Comparison of ENCODE assay signal across 15 cellular contexts in the genomic region with DNA sequence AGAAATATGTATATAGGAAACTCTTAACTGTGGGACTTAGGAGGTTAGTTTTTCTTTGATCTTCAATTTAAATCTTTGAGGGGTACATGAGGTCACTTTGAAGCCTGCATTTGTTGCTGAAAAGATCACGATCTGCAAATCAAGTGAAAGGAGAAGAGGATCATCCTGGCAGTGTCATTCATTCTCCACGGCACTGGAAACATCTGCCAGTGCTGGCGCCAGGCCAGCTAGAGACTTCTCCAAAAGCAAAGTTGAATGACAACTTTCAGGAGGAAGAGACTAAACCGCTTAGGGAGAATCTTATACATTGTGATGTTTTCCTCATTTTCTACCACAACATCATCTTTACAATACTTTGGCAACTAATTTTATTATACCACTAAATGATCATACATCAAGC. TPM values are rescaled to one million over a fixed set of nuclear protein-coding genes. Genes with fewer than 3 reads are reported as not detected.
DNase-seq lines count a peak whose midpoint lies in the region; ATAC-seq, FAIRE-seq and TF ChIP-seq lines count a peak whose summit lies in the region.
"Had no signal": no experiment of that assay in that cellular context is flagged by ENCODE, and none has a peak within 500 bp of the region (broad histone marks: within the 10 kb centered on the region; RNA-seq: fewer than 3 reads in every experiment).

No MANE protein-coding gene starts in this region.

- H3K27ac Mint-ChIP-seq in activated naive CD8-positive, alpha-beta T cell treated with anti-CD3 and anti-CD28 coated beads, Interleukin-2, amount 50 U/mL, for 24 hours = no peak overlapping the region
- H3K27ac Mint-ChIP-seq: activated naive CD8-positive, alpha-beta T cell treated with anti-CD3 and anti-CD28 coated beads, Interleukin-2, amount 10 ng/mL, durations not matched to agents 7 days and 5 days; effector memory CD8-positive, alpha-beta T cell had no signal

- H3K4me3 ChIP-seq in stomach = no peak overlapping the region
- H3K4me3 ChIP-seq: SJSA1 had no signal

- TF ChIP-seq CTCF in stomach (IDR thresholded peaks at IDR 0.05) = no peak

- no peaks in the 10 kb centered on the region for H3K36me3 Mint-ChIP-seq in activated naive CD8-positive, alpha-beta T cell treated with anti-CD3 and anti-CD28 coated beads, Interleukin-2, amount 50 U/mL, for 24 hours (ENCODE audit: low read depth)
- H3K36me3 Mint-ChIP-seq: activated naive CD8-positive, alpha-beta T cell treated with anti-CD3 and anti-CD28 coated beads, Interleukin-2, amount 10 ng/mL, durations not matched to agents 7 days and 5 days had no signal

- H3K9me3 Mint-ChIP-seq in activated naive CD8-positive, alpha-beta T cell treated with anti-CD3 and anti-CD28 coated beads, Interleukin-2, amount 50 U/mL, for 24 hours = no peaks in the 10 kb centered on the region
- H3K9me3 Mint-ChIP-seq: effector memory CD8-positive, alpha-beta T cell had no signal

- no peak for ATAC-seq in activated naive CD8-positive, alpha-beta T cell treated with anti-CD3 and anti-CD28 coated beads, Interleukin-2, amount 50 U/mL, for 24 hours
- ATAC-seq: effector memory CD8-positive, alpha-beta T cell had no signal

- no peaks in the 10 kb centered on the region for H3K36me3 ChIP-seq in stomach
- H3K36me3 ChIP-seq: SJSA1 had no signal

- peak; percentile 61 for FAIRE-seq in GM12892 (lab: Jason Lieb, UNC)

- no peak overlapping the region for H3K4me3 Mint-ChIP-seq in activated naive CD8-positive, alpha-beta T cell treated with anti-CD3 and anti-CD28 coated beads, Interleukin-2, amount 50 U/mL, for 24 hours
- H3K4me3 Mint-ChIP-seq: activated naive CD8-positive, alpha-beta T cell treated with anti-CD3 and anti-CD28 coated beads, Interleukin-2, amount 10 ng/mL, durations not matched to agents 7 days and 5 days; effector memory CD8-positive, alpha-beta T cell had no signal

- H3K27me3 Mint-ChIP-seq in activated naive CD8-positive, alpha-beta T cell treated with anti-CD3 and anti-CD28 coated beads, Interleukin-2, amount 50 U/mL, for 24 hours = no peaks in the 10 kb centered on the region

- DNase-seq in GM12892 (ENCODE audit: insufficient read length) = no peak
- DNase-seq in NCI-H748 treated with DMSO at 0.1 percent for 48 hours (lab: John Stamatoyannopoulos, UW) = peak; percentile 37
- DNase-seq in dermis blood vessel endothelial cell = peak; percentile 41
- peak; percentile 38 for DNase-seq in putamen (ENCODE audit: low spot score)
- DNase-seq in activated naive CD8-positive, alpha-beta T cell treated with anti-CD3 and anti-CD28 coated beads, Interleukin-2, amount 50 U/mL, for 24 hours = no peak
- no peak for DNase-seq in stomach
- no peak for DNase-seq in NCI-H226
- DNase-seq in activated naive CD4-positive, alpha-beta T cell treated with Interleukin-2 at 50 U/mL for 16 hours = no peak
- DNase-seq: activated CD4-positive, alpha-beta T cell treated with anti-CD3 and anti-CD28 coated beads, Interleukin-2, amount 50 U/mL, for 48 hours; activated naive CD8-positive, alpha-beta T cell treated with anti-CD3 and anti-CD28 coated beads, Interleukin-2, amount 10 ng/mL, durations not matched to agents 7 days and 5 days; effector memory CD8-positive, alpha-beta T cell; stimulated activated CD4-positive, alpha-beta T cell treated with anti-CD3 and anti-CD28 coated beads, Interleukin-12 subunit alpha, Interleukin-12 subunit beta, amount 100 ng/mL, for 4 hours had no signal

- H3K4me1 Mint-ChIP-seq in activated naive CD8-positive, alpha-beta T cell treated with anti-CD3 and anti-CD28 coated beads, Interleukin-2, amount 50 U/mL, for 24 hours = peaks cover 2% of the 10 kb centered on the region
- H3K4me1 Mint-ChIP-seq: activated naive CD8-positive, alpha-beta T cell treated with anti-CD3 and anti-CD28 coated beads, Interleukin-2, amount 10 ng/mL, durations not matched to agents 7 days and 5 days had no signal

- 31 to 38% (median 34%) methylated on average over 4 of the region's 4 CpGs for WGBS in stomach, 5 donors

- no peak for TF ChIP-seq POLR2A in GM12892 (IDR thresholded peaks at IDR 0.05; ENCODE audit: low read depth, low read length)
- TF ChIP-seq POLR2A in stomach (IDR thresholded peaks at IDR 0.05) = no peak

- H3K4me1 ChIP-seq in stomach = no peaks in the 10 kb centered on the region
- H3K4me1 ChIP-seq: SJSA1 had no signal

- no peaks in the 10 kb centered on the region for H3K9me3 ChIP-seq in stomach
- H3K9me3 ChIP-seq: SJSA1 had no signal

- intact Hi-C loops in stomach (cut with DNase I; ENCODE audit: low total_unique reads) = no loop called here

- H3K27me3 ChIP-seq in stomach = no peaks in the 10 kb centered on the region
- H3K27me3 ChIP-seq: SJSA1 had no signal

- TF ChIP-seq EP300 in stomach (IDR thresholded peaks at IDR 0.05) = no peak

- no peak overlapping the region for H3K27ac ChIP-seq in stomach
- H3K27ac ChIP-seq: SJSA1 had no signal

RNA-seq across cellular contexts. Expression of a gene that starts 42.5 kb away (rescaled TPM):
- not detected for polyA plus RNA-seq in GM12892 (2012; ENCODE audit: missing spikeins)
- total RNA-seq in dermis blood vessel endothelial cell (156 and 249 TPM in 2 replicates), stomach (10 to 100 TPM in 3 of 5 donors, 1 to 10 TPM in 2; 4.9 to 50.3 (median 19.1) TPM)
- polyA plus RNA-seq in stomach = 1 to 10 TPM; 1.9 to 7.9 (median 7.0) TPM
- total RNA-seq: H4, M059J, SJSA1 had no signal

Comparison
In these comparisons a context has a peak if more than half of its experiments do, and no peak if none do; other contexts are left out.
1. DNase-seq: peak in NCI-H748 treated with DMSO at 0.1 percent for 48 hours (single experiment), dermis blood vessel endothelial cell (single experiment) and putamen (single experiment); none in GM12892 (single experiment), activated naive CD8-positive, alpha-beta T cell treated with anti-CD3 and anti-CD28 coated beads, Interleukin-2, amount 50 U/mL, for 24 hours (single experiment), stomach (single experiment), NCI-H226 (single experiment) and activated naive CD4-positive, alpha-beta T cell treated with Interleukin-2 at 50 U/mL for 16 hours (single experiment).